ENCODE assay signal across 22 cellular contexts in genomic region chr19:20244356-20244755, GRCh38.
DNase-seq lines count a peak whose midpoint lies in the region; ATAC-seq, FAIRE-seq and TF ChIP-seq lines count a peak whose summit lies in the region.
"Had no signal": no experiment of that assay in that cellular context is flagged by ENCODE, and none has a peak within 500 bp of the region (broad histone marks: within the 10 kb centered on the region; RNA-seq: fewer than 3 reads in every experiment).

No MANE protein-coding gene starts in this region.

- CTCF ChIA-PET in activated CD4-positive, alpha-beta T cell treated with anti-CD3 and anti-CD28 coated beads, Interleukin-2, amount 10 ng/mL, durations not matched to agents 7 days and 5 days (lab: Charles Lee): no interaction called here
- CTCF ChIA-PET in CD8-positive, alpha-beta T cell (lab: Charles Lee): no interaction called here

- no peak overlapping the region for H3K4me3 ChIP-seq in CD8-positive, alpha-beta T cell (ENCODE audit: low read depth, low read length)
- H3K4me3 ChIP-seq: adrenal gland, body of pancreas, tibial artery had no signal

- no peak for DNase-seq in activated CD4-positive, alpha-beta T cell treated with anti-CD3 and anti-CD28 coated beads, Interleukin-2, amount 10 ng/mL, durations not matched to agents 7 days and 5 days
- DNase-seq in activated CD4-positive, alpha-beta T cell treated with anti-CD3 and anti-CD28 coated beads for 48 hours: no peak
- no peak for DNase-seq in CD8-positive, alpha-beta T cell
- no peak for DNase-seq in T-helper 17 cell
- DNase-seq in memory B cell (ENCODE audit: low spot score in 2 of 2): no peak
- DNase-seq in GM19239 (ENCODE audit: insufficient read length, low spot score): no peak
- DNase-seq: activated CD4-positive, alpha-beta T cell treated with anti-CD3 and anti-CD28 coated beads, Interleukin-2, amount 10 ng/mL, durations not matched to agents 24 days and 14 days; adrenal gland; body of pancreas; left ventricle myocardium superior; midbrain; NCI-H2029; NCI-H2227 treated with DMSO at 0.1 percent for 48 hours; NCI-H69; tibial artery had no signal

- no peak overlapping the region for H3K4me3 Mint-ChIP-seq in activated CD4-positive, alpha-beta T cell treated with anti-CD3 and anti-CD28 coated beads, Interleukin-2, amount 10 ng/mL, durations not matched to agents 7 days and 5 days
- H3K4me3 Mint-ChIP-seq in CD8-positive, alpha-beta T cell: peak overlapping the region; percentile 24
- H3K4me3 Mint-ChIP-seq in T-helper 17 cell (peak overlapping the region; percentile 45), memory B cell (peak overlapping the region; percentile 38)
- H3K4me3 Mint-ChIP-seq: activated CD4-positive, alpha-beta T cell treated with anti-CD3 and anti-CD28 coated beads, Interleukin-2, amount 10 ng/mL, durations not matched to agents 24 days and 14 days; nephron; stimulated activated naive CD8-positive, alpha-beta T cell treated with anti-CD3 and anti-CD28 coated beads, Interleukin-15, Interleukin-2, amounts not matched to agents 100 ng/mL and 50 ng/mL, for 24 hours; T-helper 1 cell treated with Interleukin-12 subunit alpha and Interleukin-12 subunit beta and Interleukin-4 antibody, amounts not matched to agents 30 μg/mL and 1 μg/mL, for 36 hours had no signal

- TF ChIP-seq CTCF in CD8-positive, alpha-beta T cell (IDR thresholded peaks at IDR 0.05): no peak

- H3K9me3 ChIP-seq in CD8-positive, alpha-beta T cell (ENCODE audit: low read length): no peaks in the 10 kb centered on the region
- no peaks in the 10 kb centered on the region for H3K9me3 ChIP-seq in T-helper 17 cell (ENCODE audit: control insufficient read depth, low read length, poor library complexity, severe bottlenecking)
- H3K9me3 ChIP-seq: adrenal gland, body of pancreas, tibial artery had no signal

- peaks cover 29% of the 10 kb centered on the region for H3K9me3 Mint-ChIP-seq in activated CD4-positive, alpha-beta T cell treated with anti-CD3 and anti-CD28 coated beads, Interleukin-2, amount 10 ng/mL, durations not matched to agents 7 days and 5 days
- no peaks in the 10 kb centered on the region for H3K9me3 Mint-ChIP-seq in CD8-positive, alpha-beta T cell
- peaks cover 3% of the 10 kb centered on the region for H3K9me3 Mint-ChIP-seq in memory B cell
- H3K9me3 Mint-ChIP-seq: stimulated activated naive CD8-positive, alpha-beta T cell treated with anti-CD3 and anti-CD28 coated beads, Interleukin-15, Interleukin-2, amounts not matched to agents 100 ng/mL and 50 ng/mL, for 24 hours had no signal

- H3K27me3 Mint-ChIP-seq in activated CD4-positive, alpha-beta T cell treated with anti-CD3 and anti-CD28 coated beads, Interleukin-2, amount 10 ng/mL, durations not matched to agents 7 days and 5 days: no peaks in the 10 kb centered on the region
- H3K27me3 Mint-ChIP-seq in CD8-positive, alpha-beta T cell (ENCODE audit: low read depth): no peaks in the 10 kb centered on the region
- H3K27me3 Mint-ChIP-seq in T-helper 17 cell (no peaks in the 10 kb centered on the region), memory B cell (no peaks in the 10 kb centered on the region)
- H3K27me3 Mint-ChIP-seq: activated CD4-positive, alpha-beta T cell treated with anti-CD3 and anti-CD28 coated beads, Interleukin-2, amount 10 ng/mL, durations not matched to agents 24 days and 14 days; stimulated activated naive CD8-positive, alpha-beta T cell treated with anti-CD3 and anti-CD28 coated beads, Interleukin-15, Interleukin-2, amounts not matched to agents 100 ng/mL and 50 ng/mL, for 24 hours had no signal

- H3K4me1 ChIP-seq in CD8-positive, alpha-beta T cell (ENCODE audit: insufficient read depth, low read length): no peaks in the 10 kb centered on the region
- H3K4me1 ChIP-seq: adrenal gland, tibial artery had no signal

- POLR2A ChIA-PET in activated CD4-positive, alpha-beta T cell treated with anti-CD3 and anti-CD28 coated beads, Interleukin-2, amount 10 ng/mL, durations not matched to agents 7 days and 5 days (lab: Charles Lee): interaction anchor here (0.6 kb wide), 1 partner anchor 71 kb away, joined by 5 read pairs; no protein-coding TSS in a partner anchor
- POLR2A ChIA-PET in CD8-positive, alpha-beta T cell (lab: Charles Lee): no interaction called here

- FAIRE-seq in GM19239 (lab: Jason Lieb, UNC): no peak
- FAIRE-seq: H54, islet of Langerhans had no signal

- intact Hi-C loops in CD8-positive, alpha-beta T cell (cut with DNase I, micrococcal nuclease): no loop called here

- peak; percentile 34 for ATAC-seq in CD8-positive, alpha-beta T cell
- ATAC-seq in T-helper 17 cell (peak; percentile 68), memory B cell (ENCODE audit: low read depth) (peak; percentile 76), HG02840 (IDR thresholded peaks at IDR 0.05; ENCODE audit: low FRiP score, unreplicated experiment) (no peak), GM18511 (IDR thresholded peaks at IDR 0.05; ENCODE audit: unreplicated experiment) (no peak)
- ATAC-seq: body of pancreas, left ventricle myocardium superior had no signal

- no peaks in the 10 kb centered on the region for H3K36me3 ChIP-seq in CD8-positive, alpha-beta T cell (ENCODE audit: insufficient read depth, low read length)
- H3K36me3 ChIP-seq: adrenal gland, tibial artery had no signal

- H3K4me1 Mint-ChIP-seq in activated CD4-positive, alpha-beta T cell treated with anti-CD3 and anti-CD28 coated beads, Interleukin-2, amount 10 ng/mL, durations not matched to agents 7 days and 5 days: peaks cover 7% of the 10 kb centered on the region
- H3K4me1 Mint-ChIP-seq in CD8-positive, alpha-beta T cell (ENCODE audit: low read depth): no peaks in the 10 kb centered on the region
- H3K4me1 Mint-ChIP-seq in T-helper 17 cell: peaks cover 5% of the 10 kb centered on the region
- peaks cover 8% of the 10 kb centered on the region for H3K4me1 Mint-ChIP-seq in memory B cell
- H3K4me1 Mint-ChIP-seq: activated CD4-positive, alpha-beta T cell treated with anti-CD3 and anti-CD28 coated beads, Interleukin-2, amount 10 ng/mL, durations not matched to agents 24 days and 14 days; nephron had no signal

- peak overlapping the region; percentile 31 for H3K27ac Mint-ChIP-seq in activated CD4-positive, alpha-beta T cell treated with anti-CD3 and anti-CD28 coated beads, Interleukin-2, amount 10 ng/mL, durations not matched to agents 7 days and 5 days
- no peak overlapping the region for H3K27ac Mint-ChIP-seq in CD8-positive, alpha-beta T cell
- H3K27ac Mint-ChIP-seq in T-helper 17 cell: no peak overlapping the region
- H3K27ac Mint-ChIP-seq in memory B cell: no peak overlapping the region
- H3K27ac Mint-ChIP-seq: activated CD4-positive, alpha-beta T cell treated with anti-CD3 and anti-CD28 coated beads, Interleukin-2, amount 10 ng/mL, durations not matched to agents 24 days and 14 days; nephron; stimulated activated naive CD8-positive, alpha-beta T cell treated with anti-CD3 and anti-CD28 coated beads, Interleukin-15, Interleukin-2, amounts not matched to agents 100 ng/mL and 50 ng/mL, for 24 hours; T-helper 1 cell treated with Interleukin-12 subunit alpha and Interleukin-12 subunit beta and Interleukin-4 antibody, amounts not matched to agents 30 μg/mL and 1 μg/mL, for 36 hours had no signal

- H3K27me3 ChIP-seq in CD8-positive, alpha-beta T cell (ENCODE audit: insufficient read depth, low read length): no peaks in the 10 kb centered on the region
- H3K27me3 ChIP-seq: adrenal gland, body of pancreas, tibial artery had no signal

- H3K36me3 Mint-ChIP-seq in activated CD4-positive, alpha-beta T cell treated with anti-CD3 and anti-CD28 coated beads, Interleukin-2, amount 10 ng/mL, durations not matched to agents 7 days and 5 days (ENCODE audit: low read depth): peaks cover 2% of the 10 kb centered on the region
- no peaks in the 10 kb centered on the region for H3K36me3 Mint-ChIP-seq in CD8-positive, alpha-beta T cell
- no peaks in the 10 kb centered on the region for H3K36me3 Mint-ChIP-seq in T-helper 17 cell (ENCODE audit: low read depth)
- no peaks in the 10 kb centered on the region for H3K36me3 Mint-ChIP-seq in memory B cell

- no peak overlapping the region for H3K27ac ChIP-seq in CD8-positive, alpha-beta T cell (ENCODE audit: low read depth, low read length)
- H3K27ac ChIP-seq: adrenal gland, tibial artery had no signal

Comparison
In these comparisons a context has a peak if more than half of its experiments do, and no peak if none do; other contexts are left out.
1. ATAC-seq: peak in CD8-positive, alpha-beta T cell (single experiment), T-helper 17 cell (single experiment) and memory B cell (single experiment); none in HG02840 (single experiment) and GM18511 (single experiment).